In genomic region chr18:24616638-24617037, GRCh38 we compare ENCODE assay signal across 15 cellular contexts.
"Had no signal": no experiment of that assay in that cellular context is flagged by ENCODE, and none has a peak within 500 bp of the region (broad histone marks: within the 10 kb centered on the region; RNA-seq: fewer than 3 reads in every experiment).

No MANE protein-coding gene starts in this region.

- H3K4me1 ChIP-seq: esophagus squamous epithelium, thyroid gland had no signal

- H3K36me3 ChIP-seq: esophagus squamous epithelium, thyroid gland had no signal

- H3K27ac ChIP-seq: esophagus squamous epithelium, thyroid gland had no signal

- H3K9me3 ChIP-seq: esophagus squamous epithelium, thyroid gland had no signal

- H3K4me3 ChIP-seq: esophagus squamous epithelium, thyroid gland had no signal

- H3K27me3 ChIP-seq: esophagus squamous epithelium, thyroid gland had no signal

- ATAC-seq: naive thymus-derived CD8-positive, alpha-beta T cell; stimulated activated naive B cell treated with anti-CD40 and anti-IgM and Interleukin-4, amounts not matched to agents 10 μg/mL and 1 μg/mL and 100 μg/mL, for 72 hours had no signal

- DNase-seq: activated B cell treated with CpG ODN at 0.5 μM for 24 hours; activated CD4-positive, alpha-beta T cell treated with anti-CD3 and anti-CD28 coated beads for 48 hours; activated CD8-positive, alpha-beta memory T cell treated with anti-CD3 and anti-CD28 coated beads for 24 hours; activated naive CD8-positive, alpha-beta T cell treated with anti-CD3 and anti-CD28 coated beads, Interleukin-2, amount 10 ng/mL, durations not matched to agents 7 days and 5 days; anterior cingulate cortex; cortex of kidney; effector CD4-positive, alpha-beta T cell; esophagus squamous epithelium; hypothalamus; mesenchymal stem cell; naive thymus-derived CD8-positive, alpha-beta T cell; retina; stimulated activated CD4-positive, alpha-beta T cell treated with anti-CD3 and anti-CD28 coated beads, Interleukin-4, amount 100 ng/mL, for 1 hour; stimulated activated naive B cell treated with anti-CD40 and anti-IgM and Interleukin-4, amounts not matched to agents 10 μg/mL and 1 μg/mL and 100 μg/mL, for 72 hours; thyroid gland had no signal
